In genomic region chr6:76165471-76166221, GRCh38 we compare ENCODE assay signal across 2 cellular contexts.
TF ChIP-seq lines count a peak whose summit lies in the region.

No MANE protein-coding gene starts in this region.

TF ChIP-seq in IMR-90, 13 proteins besides CTCF, POLR2A, EP300 and RAD21 (continued from another document):
- TF ChIP-seq SMC3 (IDR thresholded peaks at IDR 0.05; ENCODE audit: low read depth, low read length): no peak
- TF ChIP-seq FOS (IDR thresholded peaks at IDR 0.05; ENCODE audit: low read depth, low read length): no peak

TF ChIP-seq in WTC11, 78 proteins besides CTCF, POLR2A, EP300 and RAD21 (continued from another document):
- TF ChIP-seq PREB (CRISPR knock-in tag; IDR thresholded peaks at IDR 0.05; ENCODE audit: borderline replicate concordance): no peak
- no peak for TF ChIP-seq SMAD4 (CRISPR knock-in tag; IDR thresholded peaks at IDR 0.05)
- TF ChIP-seq IRF1 (CRISPR knock-in tag; IDR thresholded peaks at IDR 0.05): no peak
- no peak for TF ChIP-seq TEAD1 (CRISPR knock-in tag; IDR thresholded peaks at IDR 0.05)
- no peak for TF ChIP-seq RELA (CRISPR knock-in tag; IDR thresholded peaks at IDR 0.05; ENCODE audit: borderline replicate concordance)
